Comparison of ENCODE assay signal across 1 cellular context in the genomic region with DNA sequence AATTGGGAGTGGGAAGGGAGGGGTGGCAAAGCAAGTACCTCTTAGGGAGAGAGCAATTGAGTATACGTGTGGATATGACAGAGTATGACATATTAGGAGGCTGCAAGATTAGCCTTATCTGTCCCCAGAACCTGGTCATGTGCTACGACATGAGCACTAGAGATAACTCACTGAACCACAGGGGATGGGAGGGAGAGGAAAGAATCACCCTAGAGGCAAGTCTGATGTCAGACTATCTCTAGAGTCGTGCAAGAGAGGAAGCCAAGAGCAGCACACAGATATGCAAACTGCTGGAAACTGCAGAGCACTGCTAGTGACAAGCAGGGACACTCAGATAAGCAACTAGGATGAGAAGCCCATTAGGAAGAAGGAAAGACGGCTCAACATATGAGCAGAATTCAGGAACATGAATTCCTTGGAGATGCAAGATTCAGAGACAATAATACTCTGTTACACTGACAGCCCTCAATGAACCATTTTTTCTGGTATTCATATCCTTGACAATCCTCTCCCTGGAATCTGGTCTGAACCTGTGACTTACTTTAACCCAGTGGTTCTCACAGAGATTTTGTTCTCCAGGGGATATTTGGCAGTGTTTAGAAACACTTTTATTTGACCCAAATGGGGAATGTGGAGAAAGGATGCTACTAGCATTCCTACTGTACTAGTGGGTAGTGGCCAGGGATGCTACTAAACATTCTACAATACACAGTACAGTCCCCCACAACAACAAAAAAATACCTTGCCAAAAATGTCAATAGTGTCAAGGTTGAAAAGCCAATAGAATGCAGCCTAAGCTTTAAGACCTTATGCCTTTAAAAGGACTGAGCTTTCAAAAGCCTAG.
A peak's percentile ranks its signal among the peaks of the same experiment; 100 is the strongest.
TF ChIP-seq lines count a peak whose summit lies in the region.

No MANE protein-coding gene starts in this region.

TF ChIP-seq in K562, 482 proteins besides CTCF, POLR2A, EP300 and RAD21 (continued from another document and continues in another):
- TF ChIP-seq, protein P1, sequence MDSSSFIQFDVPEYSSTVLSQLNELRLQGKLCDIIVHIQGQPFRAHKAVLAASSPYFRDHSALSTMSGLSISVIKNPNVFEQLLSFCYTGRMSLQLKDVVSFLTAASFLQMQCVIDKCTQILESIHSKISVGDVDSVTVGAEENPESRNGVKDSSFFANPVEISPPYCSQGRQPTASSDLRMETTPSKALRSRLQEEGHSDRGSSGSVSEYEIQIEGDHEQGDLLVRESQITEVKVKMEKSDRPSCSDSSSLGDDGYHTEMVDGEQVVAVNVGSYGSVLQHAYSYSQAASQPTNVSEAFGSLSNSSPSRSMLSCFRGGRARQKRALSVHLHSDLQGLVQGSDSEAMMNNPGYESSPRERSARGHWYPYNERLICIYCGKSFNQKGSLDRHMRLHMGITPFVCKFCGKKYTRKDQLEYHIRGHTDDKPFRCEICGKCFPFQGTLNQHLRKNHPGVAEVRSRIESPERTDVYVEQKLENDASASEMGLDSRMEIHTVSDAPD (CRISPR knock-in tag; IDR thresholded peaks at IDR 0.05), result no peak
- TF ChIP-seq ZNF77 (CRISPR knock-in tag; IDR thresholded peaks at IDR 0.05), result no peak
- TF ChIP-seq SMAD4 (CRISPR knock-in tag; conservative IDR thresholded peaks at IDR 0.05), result peak; percentile 99
- no peak for TF ChIP-seq SREBF2 (CRISPR knock-in tag; IDR thresholded peaks at IDR 0.05)
- TF ChIP-seq GATAD2A (IDR thresholded peaks at IDR 0.05), result peak; percentile 93
- TF ChIP-seq PTRF (tag; IDR thresholded peaks at IDR 0.05), result no peak
- no peak for TF ChIP-seq ZNF184 (CRISPR knock-in tag; IDR thresholded peaks at IDR 0.05)
- TF ChIP-seq, protein P2, sequence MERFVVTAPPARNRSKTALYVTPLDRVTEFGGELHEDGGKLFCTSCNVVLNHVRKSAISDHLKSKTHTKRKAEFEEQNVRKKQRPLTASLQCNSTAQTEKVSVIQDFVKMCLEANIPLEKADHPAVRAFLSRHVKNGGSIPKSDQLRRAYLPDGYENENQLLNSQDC (CRISPR knock-in tag; IDR thresholded peaks at IDR 0.05), result 0 out of 2 replicates have a peak, but pooled peaks have one; percentile 66
- peak; percentile 81 for TF ChIP-seq SP1 (CRISPR knock-in tag; IDR thresholded peaks at IDR 0.05)
- TF ChIP-seq HOMEZ (CRISPR knock-in tag; IDR thresholded peaks at IDR 0.05), result 0 out of 2 replicates have a peak, but pooled peaks have one; percentile 47
- peak in 1 of 2 experiments; percentile 19; a peak in 1 of 4 replicates for TF ChIP-seq MCM7 (IDR thresholded peaks at IDR 0.05)
- peak; percentile 57 for TF ChIP-seq L3MBTL2 (IDR thresholded peaks at IDR 0.05)
- TF ChIP-seq ELF4 (CRISPR knock-in tag; IDR thresholded peaks at IDR 0.05), result peak; percentile 96; the same call in 1 of the 2 replicates
- no peak for TF ChIP-seq MCM3 (IDR thresholded peaks at IDR 0.05)
- TF ChIP-seq, protein P3, sequence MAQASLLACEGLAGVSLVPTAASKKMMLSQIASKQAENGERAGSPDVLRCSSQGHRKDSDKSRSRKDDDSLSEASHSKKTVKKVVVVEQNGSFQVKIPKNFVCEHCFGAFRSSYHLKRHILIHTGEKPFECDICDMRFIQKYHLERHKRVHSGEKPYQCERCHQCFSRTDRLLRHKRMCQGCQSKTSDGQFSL (CRISPR knock-in tag; IDR thresholded peaks at IDR 0.05), result no peak
- TF ChIP-seq, protein P3 (tag; IDR thresholded peaks at IDR 0.05), result no peak; a peak in 1 of 4 replicates
- peak; percentile 98 for TF ChIP-seq ATF7 (IDR thresholded peaks at IDR 0.05)
- TF ChIP-seq ZBED1 (IDR thresholded peaks at IDR 0.05), result peak; percentile 98
- TF ChIP-seq RBM15 (IDR thresholded peaks at IDR 0.05; ENCODE audit: insufficient read depth, low read length), result no peak
- TF ChIP-seq ZFPM2 (CRISPR knock-in tag; IDR thresholded peaks at IDR 0.05), result no peak
- no peak for TF ChIP-seq SRSF3 (IDR thresholded peaks at IDR 0.05; ENCODE audit: insufficient read depth, low read length)
- no peak for TF ChIP-seq ZNF224 (CRISPR knock-in tag; IDR thresholded peaks at IDR 0.05)
- TF ChIP-seq PRMT5 (CRISPR knock-in tag; IDR thresholded peaks at IDR 0.05), result no peak
- TF ChIP-seq, protein P4, sequence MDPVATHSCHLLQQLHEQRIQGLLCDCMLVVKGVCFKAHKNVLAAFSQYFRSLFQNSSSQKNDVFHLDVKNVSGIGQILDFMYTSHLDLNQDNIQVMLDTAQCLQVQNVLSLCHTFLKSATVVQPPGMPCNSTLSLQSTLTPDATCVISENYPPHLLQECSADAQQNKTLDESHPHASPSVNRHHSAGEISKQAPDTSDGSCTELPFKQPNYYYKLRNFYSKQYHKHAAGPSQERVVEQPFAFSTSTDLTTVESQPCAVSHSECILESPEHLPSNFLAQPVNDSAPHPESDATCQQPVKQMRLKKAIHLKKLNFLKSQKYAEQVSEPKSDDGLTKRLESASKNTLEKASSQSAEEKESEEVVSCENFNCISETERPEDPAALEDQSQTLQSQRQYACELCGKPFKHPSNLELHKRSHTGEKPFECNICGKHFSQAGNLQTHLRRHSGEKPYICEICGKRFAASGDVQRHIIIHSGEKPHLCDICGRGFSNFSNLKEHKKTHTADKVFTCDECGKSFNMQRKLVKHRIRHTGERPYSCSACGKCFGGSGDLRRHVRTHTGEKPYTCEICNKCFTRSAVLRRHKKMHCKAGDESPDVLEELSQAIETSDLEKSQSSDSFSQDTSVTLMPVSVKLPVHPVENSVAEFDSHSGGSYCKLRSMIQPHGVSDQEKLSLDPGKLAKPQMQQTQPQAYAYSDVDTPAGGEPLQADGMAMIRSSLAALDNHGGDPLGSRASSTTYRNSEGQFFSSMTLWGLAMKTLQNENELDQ (CRISPR knock-in tag; IDR thresholded peaks at IDR 0.05; ENCODE audit: borderline replicate concordance), result 0 out of 2 replicates have a peak, but pooled peaks have one; percentile 52
- no peak for TF ChIP-seq ZNF507 (tag; conservative IDR thresholded peaks at IDR 0.05)
- TF ChIP-seq U2AF1 (optimal IDR thresholded peaks at IDR 0.05; ENCODE audit: low read depth, low read length), result no peak
- TF ChIP-seq BDP1 (IDR thresholded peaks at IDR 0.05; ENCODE audit: insufficient read depth, insufficient read length), result no peak
- TF ChIP-seq DIDO1 (tag; IDR thresholded peaks at IDR 0.05; ENCODE audit: low read depth), result peak; percentile 83; the same call in 1 of the 2 replicates
- TF ChIP-seq TRIM25 (IDR thresholded peaks at IDR 0.05; ENCODE audit: borderline replicate concordance), result no peak
- TF ChIP-seq, protein P5, sequence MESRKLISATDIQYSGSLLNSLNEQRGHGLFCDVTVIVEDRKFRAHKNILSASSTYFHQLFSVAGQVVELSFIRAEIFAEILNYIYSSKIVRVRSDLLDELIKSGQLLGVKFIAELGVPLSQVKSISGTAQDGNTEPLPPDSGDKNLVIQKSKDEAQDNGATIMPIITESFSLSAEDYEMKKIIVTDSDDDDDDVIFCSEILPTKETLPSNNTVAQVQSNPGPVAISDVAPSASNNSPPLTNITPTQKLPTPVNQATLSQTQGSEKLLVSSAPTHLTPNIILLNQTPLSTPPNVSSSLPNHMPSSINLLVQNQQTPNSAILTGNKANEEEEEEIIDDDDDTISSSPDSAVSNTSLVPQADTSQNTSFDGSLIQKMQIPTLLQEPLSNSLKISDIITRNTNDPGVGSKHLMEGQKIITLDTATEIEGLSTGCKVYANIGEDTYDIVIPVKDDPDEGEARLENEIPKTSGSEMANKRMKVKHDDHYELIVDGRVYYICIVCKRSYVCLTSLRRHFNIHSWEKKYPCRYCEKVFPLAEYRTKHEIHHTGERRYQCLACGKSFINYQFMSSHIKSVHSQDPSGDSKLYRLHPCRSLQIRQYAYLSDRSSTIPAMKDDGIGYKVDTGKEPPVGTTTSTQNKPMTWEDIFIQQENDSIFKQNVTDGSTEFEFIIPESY (CRISPR knock-in tag; IDR thresholded peaks at IDR 0.05), result peak; percentile 77
- TF ChIP-seq TRIM28 (IDR thresholded peaks at IDR 0.05), result no peak
- TF ChIP-seq ZNF584 (CRISPR knock-in tag; IDR thresholded peaks at IDR 0.05; ENCODE audit: low read depth), result peak; percentile 97
- no peak for TF ChIP-seq WHSC1 (IDR thresholded peaks at IDR 0.05; ENCODE audit: low read length)
- no peak for TF ChIP-seq ZKSCAN3 (CRISPR knock-in tag; IDR thresholded peaks at IDR 0.05)
- TF ChIP-seq, protein P6, sequence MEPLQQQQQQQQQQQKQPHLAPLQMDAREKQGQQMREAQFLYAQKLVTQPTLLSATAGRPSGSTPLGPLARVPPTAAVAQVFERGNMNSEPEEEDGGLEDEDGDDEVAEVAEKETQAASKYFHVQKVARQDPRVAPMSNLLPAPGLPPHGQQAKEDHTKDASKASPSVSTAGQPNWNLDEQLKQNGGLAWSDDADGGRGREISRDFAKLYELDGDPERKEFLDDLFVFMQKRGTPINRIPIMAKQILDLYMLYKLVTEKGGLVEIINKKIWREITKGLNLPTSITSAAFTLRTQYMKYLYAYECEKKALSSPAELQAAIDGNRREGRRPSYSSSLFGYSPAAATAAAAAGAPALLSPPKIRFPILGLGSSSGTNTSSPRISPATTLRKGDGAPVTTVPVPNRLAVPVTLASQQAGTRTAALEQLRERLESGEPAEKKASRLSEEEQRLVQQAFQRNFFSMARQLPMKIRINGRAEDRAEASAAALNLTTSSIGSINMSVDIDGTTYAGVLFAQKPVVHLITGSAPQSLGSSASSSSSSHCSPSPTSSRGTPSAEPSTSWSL (CRISPR knock-in tag; IDR thresholded peaks at IDR 0.05; ENCODE audit: borderline replicate concordance), result no peak
- no peak for TF ChIP-seq REST (CRISPR knock-in tag; IDR thresholded peaks at IDR 0.05; ENCODE audit: low read depth)
- TF ChIP-seq ATF2 (CRISPR knock-in tag; IDR thresholded peaks at IDR 0.05), result no peak
